ENCODE assay signal across 36 cellular contexts in genomic region chr11:106246495-106246894, GRCh38.
A peak's percentile ranks its signal among the peaks of the same experiment; 100 is the strongest.
DNase-seq lines count a peak whose midpoint lies in the region; ATAC-seq, FAIRE-seq and TF ChIP-seq lines count a peak whose summit lies in the region.
"Had no signal": no experiment of that assay in that cellular context is flagged by ENCODE, and none has a peak within 500 bp of the region (broad histone marks: within the 10 kb centered on the region; RNA-seq: fewer than 3 reads in every experiment).

No MANE protein-coding gene starts in this region.

- H3K9me3 ChIP-seq in A549 (no peaks in the 10 kb centered on the region), HEK293 (ENCODE audit: control insufficient read depth, insufficient read depth, low read depth, low read length) (no peaks in the 10 kb centered on the region), K562 (replicated peaks; ENCODE audit: control insufficient read depth, insufficient read depth, low read depth, low read length) (no peaks in the 10 kb centered on the region), endodermal cell (ENCODE audit: control insufficient read depth, low read length) (peaks cover 31% of the 10 kb centered on the region), smooth muscle cell (replicated peaks; ENCODE audit: low read depth) (no peaks in the 10 kb centered on the region)
- H3K9me3 ChIP-seq: BE2C had no signal

- no peak overlapping the region for H3K4me3 ChIP-seq in A549
- H3K4me3 ChIP-seq in HEK293 (ENCODE audit: low read depth, low read length) = no peak overlapping the region
- no peak overlapping the region for H3K4me3 ChIP-seq in K562
- H3K4me3 ChIP-seq in endodermal cell (ENCODE audit: low read length) = peak overlapping the region; percentile 16
- no peak overlapping the region for H3K4me3 ChIP-seq in smooth muscle cell
- H3K4me3 ChIP-seq: BLaER1; BLaER1 treated with 17β-estradiol and CSF1 and Interleukin-3, amounts not matched to agents 10 nM and 100 nM had no signal

- H3K79me2 ChIP-seq in K562 (ENCODE audit: control insufficient read depth, insufficient read depth, low read length) = no peaks in the 10 kb centered on the region
- H3K79me2 ChIP-seq in smooth muscle cell (ENCODE audit: low read depth) = no peaks in the 10 kb centered on the region

- H3K36me3 ChIP-seq in HEK293 (ENCODE audit: control insufficient read depth in 2 of 2, insufficient read depth in 1 of 2, low read length in 2 of 2) = no peaks in the 10 kb centered on the region
- no peaks in the 10 kb centered on the region for H3K36me3 ChIP-seq in K562 (ENCODE audit: control insufficient read depth, insufficient read depth, low read length)
- no peaks in the 10 kb centered on the region for H3K36me3 ChIP-seq in endodermal cell (ENCODE audit: control insufficient read depth, insufficient read depth, low read length)
- no peaks in the 10 kb centered on the region for H3K36me3 ChIP-seq in smooth muscle cell (ENCODE audit: low read depth)
- H3K36me3 ChIP-seq: BE2C; BLaER1; BLaER1 treated with 17β-estradiol and CSF1 and Interleukin-3, amounts not matched to agents 10 nM and 100 nM had no signal

- H2AFZ ChIP-seq in K562 (ENCODE audit: low read depth, low read length) = no peak overlapping the region
- H2AFZ ChIP-seq in smooth muscle cell (ENCODE audit: low read depth) = no peak overlapping the region

- intact Hi-C loops in K562 (cut with micrococcal nuclease) = no loop called here
- intact Hi-C loops in sciatic nerve (cut with DNase I) = no loop called here

- no peak for DNase-seq in A549 (ENCODE audit: low read depth in 1 of 2, low spot score in 1 of 2)
- DNase-seq in K562 (ENCODE audit: extremely low read depth in 1 of 4, low spot score in 3 of 4) = no peak
- no peak for DNase-seq in endodermal cell
- DNase-seq in smooth muscle cell (lab: John Stamatoyannopoulos, UW; ENCODE audit: unreplicated experiment) = no peak
- no peak for DNase-seq in sciatic nerve (ENCODE audit: low spot score)
- DNase-seq: 8988T; ACHN; AML-193; BE2C; C1 segment of cervical spinal cord; Caco-2; Calu3; CD4-positive, alpha-beta memory T cell; CD4-positive, alpha-beta T cell; CD4-positive, CD25-positive, alpha-beta regulatory T cell; CD8-positive, alpha-beta memory T cell; CD8-positive, alpha-beta T cell; COR-L47; DMS 273 treated with DMSO at 0.1 percent for 48 hours; DMS153; DMS53; DMS79; DMS79 treated with DMSO at 0.1 percent for 48 hours; DND-41; EL had no signal

- H3K9ac ChIP-seq in K562 (ENCODE audit: insufficient read depth in 1 of 2, low read depth in 2 of 2, low read length in 2 of 2) (no peak overlapping the region), endodermal cell (ENCODE audit: extremely low read depth, low read length, poor library complexity, severe bottlenecking) (no peak overlapping the region), smooth muscle cell (ENCODE audit: low read depth) (no peak overlapping the region)
- H3K9ac ChIP-seq: BLaER1; BLaER1 treated with 17β-estradiol and CSF1 and Interleukin-3, amounts not matched to agents 10 nM and 100 nM had no signal

- peaks cover 36% of the 10 kb centered on the region for H3K9me3 Mint-ChIP-seq in endodermal cell

- H3K27ac Mint-ChIP-seq in endodermal cell = no peak overlapping the region
- H3K27ac Mint-ChIP-seq: B cell; CD14-positive monocyte; CD4-positive, alpha-beta memory T cell; CD4-positive, alpha-beta T cell; CD4-positive, CD25-positive, alpha-beta regulatory T cell; CD8-positive, alpha-beta memory T cell; CD8-positive, alpha-beta T cell had no signal

- TF ChIP-seq RAD21 in A549 (conservative IDR thresholded peaks at IDR 0.05 in 1 of 2, IDR thresholded peaks at IDR 0.05 in 1 of 2) = no peak
- TF ChIP-seq RAD21 in K562 (CRISPR knock-in tag; conservative IDR thresholded peaks at IDR 0.05 in 1 of 2, IDR thresholded peaks at IDR 0.05 in 1 of 2) = no peak

- H4K20me1 ChIP-seq in K562 (replicated peaks; ENCODE audit: control insufficient read depth, insufficient read depth, low read length) (no peaks in the 10 kb centered on the region), smooth muscle cell (ENCODE audit: low read depth) (no peaks in the 10 kb centered on the region)
- H4K20me1 ChIP-seq: BLaER1; BLaER1 treated with 17β-estradiol and CSF1 and Interleukin-3, amounts not matched to agents 10 nM and 100 nM had no signal

- TF ChIP-seq CTCF in A549 (IDR thresholded peaks at IDR 0.05) = no peak
- no peak for TF ChIP-seq CTCF in HEK293 (tag by site-specific recombination; IDR thresholded peaks at IDR 0.05)
- TF ChIP-seq CTCF in K562 (IDR thresholded peaks at IDR 0.05 in 2 of 3, conservative IDR thresholded peaks at IDR 0.05 in 1 of 3; ENCODE audit: insufficient read depth in 2 of 3, low read depth in 1 of 3, low read length in 3 of 3) = no peak
- TF ChIP-seq CTCF in endodermal cell (conservative IDR thresholded peaks at IDR 0.05) = no peak
- TF ChIP-seq CTCF in smooth muscle cell (IDR thresholded peaks at IDR 0.05; ENCODE audit: borderline replicate concordance, insufficient read depth, poor library complexity, severe bottlenecking) = no peak

- H3K4me3 Mint-ChIP-seq in endodermal cell = no peak overlapping the region
- H3K4me3 Mint-ChIP-seq: B cell; CD14-positive monocyte; CD4-positive, alpha-beta memory T cell; CD4-positive, alpha-beta T cell; CD4-positive, CD25-positive, alpha-beta regulatory T cell; CD8-positive, alpha-beta memory T cell; CD8-positive, alpha-beta T cell had no signal

- H3K27me3 ChIP-seq in K562 (ENCODE audit: control insufficient read depth in 2 of 2, insufficient read depth in 2 of 2, low read length in 2 of 2) (no peaks in the 10 kb centered on the region), endodermal cell (ENCODE audit: control insufficient read depth, insufficient read depth, low read length, poor library complexity, severe bottlenecking) (no peaks in the 10 kb centered on the region), smooth muscle cell (ENCODE audit: low read depth) (no peaks in the 10 kb centered on the region)
- H3K27me3 ChIP-seq: BE2C; BLaER1; BLaER1 treated with 17β-estradiol and CSF1 and Interleukin-3, amounts not matched to agents 10 nM and 100 nM had no signal

- H3K4me1 ChIP-seq in A549 = no peaks in the 10 kb centered on the region
- H3K4me1 ChIP-seq in HEK293 (ENCODE audit: control insufficient read depth, insufficient read depth, low read length) = no peaks in the 10 kb centered on the region
- H3K4me1 ChIP-seq in K562 (replicated peaks in 1 of 2; ENCODE audit: control insufficient read depth in 2 of 2, insufficient read depth in 2 of 2, low read length in 2 of 2) = no peaks in the 10 kb centered on the region
- H3K4me1 ChIP-seq in endodermal cell (ENCODE audit: control insufficient read depth, insufficient read depth, low read length) = no peaks in the 10 kb centered on the region
- peaks cover 12% of the 10 kb centered on the region for H3K4me1 ChIP-seq in smooth muscle cell (ENCODE audit: low read depth)
- H3K4me1 ChIP-seq: BE2C; BLaER1; BLaER1 treated with 17β-estradiol and CSF1 and Interleukin-3, amounts not matched to agents 10 nM and 100 nM; Caco-2 had no signal

- H3K9me1 ChIP-seq in K562 (ENCODE audit: control insufficient read depth, insufficient read depth, low read length) = no peaks in the 10 kb centered on the region

- H3K27ac ChIP-seq in A549 (no peak overlapping the region), HEK293 (ENCODE audit: extremely low read depth, low read depth, low read length) (no peak overlapping the region), K562 (ENCODE audit: extremely low read depth, low read depth, low read length) (no peak overlapping the region), endodermal cell (ENCODE audit: low read depth, low read length) (no peak overlapping the region), smooth muscle cell (ENCODE audit: low read depth) (no peak overlapping the region)
- H3K27ac ChIP-seq: 22Rv1; BLaER1; BLaER1 treated with 17β-estradiol and CSF1 and Interleukin-3, amounts not matched to agents 10 nM and 100 nM; C4-2B had no signal

- POLR2A ChIA-PET in A549 (lab: Yijun Ruan, JAX) = no interaction called here
- POLR2A ChIA-PET in HEK293 (lab: Yijun Ruan, JAX) = no interaction called here
- POLR2A ChIA-PET in K562 (lab: Yijun Ruan, JAX) = no interaction called here

- in situ Hi-C loops in K562 (cut with MboI) = no loop called here

- ATAC-seq in A549 = no peak
- ATAC-seq in K562 = no peak
- no peak for ATAC-seq in GM21381 (IDR thresholded peaks at IDR 0.05; ENCODE audit: unreplicated experiment)
- ATAC-seq in GM18861 (IDR thresholded peaks at IDR 0.05; ENCODE audit: unreplicated experiment) = no peak
- no peak for ATAC-seq in sciatic nerve
- ATAC-seq: CD8-positive, alpha-beta T cell had no signal

- H3K27me3 Mint-ChIP-seq in endodermal cell (ENCODE audit: insufficient read depth) = no peaks in the 10 kb centered on the region
- H3K27me3 Mint-ChIP-seq: B cell; CD4-positive, alpha-beta memory T cell; CD4-positive, alpha-beta T cell had no signal

- FAIRE-seq in A549 (lab: Jason Lieb, UNC) (no peak), K562 (lab: Jason Lieb, UNC) (no peak)
- FAIRE-seq: A204.1, D721Med had no signal

- TF ChIP-seq POLR2A in A549 (IDR thresholded peaks at IDR 0.05; ENCODE audit: low read length) (no peak), K562 (conservative IDR thresholded peaks at IDR 0.05) (no peak)

- peaks cover 7% of the 10 kb centered on the region for H3K4me1 Mint-ChIP-seq in endodermal cell
- H3K4me1 Mint-ChIP-seq: B cell; CD14-positive monocyte; CD4-positive, alpha-beta memory T cell; CD4-positive, CD25-positive, alpha-beta regulatory T cell; CD8-positive, alpha-beta memory T cell had no signal

- H3K4me2 ChIP-seq in A549 (no peak overlapping the region), K562 (ENCODE audit: insufficient read depth, low read length) (no peak overlapping the region), smooth muscle cell (no peak overlapping the region)
- H3K4me2 ChIP-seq: BLaER1; BLaER1 treated with 17β-estradiol and CSF1 and Interleukin-3, amounts not matched to agents 10 nM and 100 nM had no signal

- no peaks in the 10 kb centered on the region for H3F3A ChIP-seq in smooth muscle cell (ENCODE audit: low read depth)

- WGBS in A549 (ENCODE audit: missing lambda C conversion rate) = 44% methylated on average over 1 of the region's 3 CpGs
- WGBS in K562 (ENCODE audit: insufficient coverage, low coverage, missing lambda C conversion rate) = 0% methylated on average over 3 of the region's 3 CpGs
- 91 to 94% methylated on average over 3 of the region's 3 CpGs for WGBS in endodermal cell (ENCODE audit: insufficient coverage in 1 of 2, insufficient read length in 1 of 2), 2 experiments
- WGBS in smooth muscle cell (ENCODE audit: low lambda C conversion rate) = 54% methylated on average over 3 of the region's 3 CpGs

- H3K36me3 Mint-ChIP-seq in endodermal cell (ENCODE audit: low read depth) = no peaks in the 10 kb centered on the region
- H3K36me3 Mint-ChIP-seq: CD14-positive monocyte; CD4-positive, alpha-beta memory T cell; CD4-positive, CD25-positive, alpha-beta regulatory T cell; CD8-positive, alpha-beta memory T cell; CD8-positive, alpha-beta T cell had no signal

- TF ChIP-seq EP300 in A549 (IDR thresholded peaks at IDR 0.05) (no peak), K562 (IDR thresholded peaks at IDR 0.05; ENCODE audit: low read length) (no peak)

- BruUV-seq in K562 (replicated peaks; lab: Mats Ljungman, UMichigan) = no TSS peak

- CTCF ChIA-PET in A549 (lab: Yijun Ruan, JAX) (no interaction called here), HEK293 (lab: Yijun Ruan, JAX) (no interaction called here), K562 (lab: Yijun Ruan, JAX; ENCODE audit: low intra/inter-chr PET ratio) (no interaction called here)

TF ChIP-seq in K562, 482 proteins besides CTCF, POLR2A, EP300 and RAD21 (continues in another document):
- peak; percentile 56 for TF ChIP-seq ZFP36 (IDR thresholded peaks at IDR 0.05; ENCODE audit: low read depth, low read length, partially characterized antibody)
